ENCODE assay signal across 37 cellular contexts in genomic region chr9:78882501-78882900, GRCh38.
"Had no signal": no experiment of that assay in that cellular context is flagged by ENCODE, and none has a peak within 500 bp of the region (broad histone marks: within the 10 kb centered on the region; RNA-seq: fewer than 3 reads in every experiment).

No MANE protein-coding gene starts in this region.

- H3K4me3 Mint-ChIP-seq: activated B cell treated with CpG ODN at 0.5 μM for 24 hours; activated CD4-positive, alpha-beta memory T cell treated with anti-CD3 and anti-CD28 coated beads for 36 hours; activated CD4-positive, alpha-beta T cell treated with anti-CD3 and anti-CD28 coated beads, Interleukin-2, amount 10 ng/mL, durations not matched to agents 24 days and 14 days; activated CD8-positive, alpha-beta T cell treated with anti-CD3 and anti-CD28 coated beads for 36 hours; activated naive CD4-positive, alpha-beta T cell treated with anti-CD3 and anti-CD28 coated beads for 36 hours; activated naive CD8-positive, alpha-beta T cell treated with anti-CD3 and anti-CD28 coated beads for 36 hours; activated T-cell treated with anti-CD3 and anti-CD28 coated beads, Interleukin-2, amount 50 U/mL, for 4 hours; activated T-cell treated with anti-CD3 and anti-CD28 coated beads, Interleukin-2, amount 50 U/mL, for 72 hours; activated T-helper 1 cell treated with anti-CD3 and anti-CD28 coated beads, Interleukin-12 subunit alpha, Interleukin-12 subunit beta, Interleukin-2, Interleukin-4 antibody, amounts not matched to agents 30 ng/mL and 10 ng/mL and 1 ng/mL, durations not matched to agents 14 hours and 24 hours and 36 hours; activated T-helper 17 cell treated with anti-CD3 and anti-CD28 coated beads, Interleukin-2, amount 50 U/mL, for 72 hours; brain; central memory CD8-positive, alpha-beta T cell; T-helper 1 cell treated with Interleukin-12 subunit alpha and Interleukin-12 subunit beta and Interleukin-4 antibody, amounts not matched to agents 30 μg/mL and 1 μg/mL, for 36 hours; T-helper 2 cell treated with Interferon-gamma antibody and Interleukin-4, amounts not matched to agents 5 μg/mL and 100 μg/mL, for 36 hours had no signal

- H3K9me3 Mint-ChIP-seq: activated B cell treated with CpG ODN at 0.5 μM for 24 hours; activated CD4-positive, alpha-beta memory T cell treated with anti-CD3 and anti-CD28 coated beads for 36 hours; activated CD4-positive, alpha-beta T cell treated with anti-CD3 and anti-CD28 coated beads, Interleukin-2, amount 10 ng/mL, durations not matched to agents 24 days and 14 days; activated CD8-positive, alpha-beta T cell treated with anti-CD3 and anti-CD28 coated beads for 36 hours; activated naive CD4-positive, alpha-beta T cell treated with anti-CD3 and anti-CD28 coated beads for 36 hours; activated T-cell treated with anti-CD3 and anti-CD28 coated beads, Interleukin-2, amount 50 U/mL, for 4 hours; activated T-helper 1 cell treated with anti-CD3 and anti-CD28 coated beads, Interleukin-12 subunit alpha, Interleukin-12 subunit beta, Interleukin-2, Interleukin-4 antibody, amounts not matched to agents 30 ng/mL and 10 ng/mL and 1 ng/mL, durations not matched to agents 14 hours and 24 hours and 36 hours; T-helper 2 cell treated with Interferon-gamma antibody and Interleukin-4, amounts not matched to agents 5 μg/mL and 100 μg/mL, for 36 hours had no signal

- DNase-seq: activated B cell treated with CpG ODN at 0.5 μM for 24 hours; activated CD4-positive, alpha-beta memory T cell treated with anti-CD3 and anti-CD28 coated beads for 36 hours; activated CD4-positive, alpha-beta T cell treated with anti-CD3 and anti-CD28 coated beads for 4 hours; activated CD4-positive, alpha-beta T cell treated with anti-CD3 and anti-CD28 coated beads, Interleukin-2, amount 10 ng/mL, durations not matched to agents 24 days and 14 days; activated CD4-positive, alpha-beta T cell treated with anti-CD3 and anti-CD28 coated beads, Interleukin-2, amount 50 U/mL, for 1 hour; activated CD4-positive, alpha-beta T cell treated with anti-CD3 and anti-CD28 coated beads, Interleukin-2, amount 50 U/mL, for 4 hours; activated CD4-positive, CD25-positive, alpha-beta regulatory T cell treated with anti-CD3 and anti-CD28 coated beads, Interleukin-2, amount 50 U/mL, for 72 hours; activated CD8-positive, alpha-beta memory T cell treated with anti-CD3 and anti-CD28 coated beads, Interleukin-2, amount 50 U/mL, for 4 hours; activated CD8-positive, alpha-beta T cell treated with anti-CD3 and anti-CD28 coated beads for 36 hours; activated effector memory CD4-positive, alpha-beta T cell treated with anti-CD3 and anti-CD28 coated beads, Interleukin-2, amount 50 U/mL, for 16 hours; activated gamma-delta T cell treated with Interleukin-2 at 50 U/mL for 16 hours; activated naive CD4-positive, alpha-beta T cell; activated naive CD4-positive, alpha-beta T cell treated with anti-CD3 and anti-CD28 coated beads for 36 hours; activated naive CD4-positive, alpha-beta T cell treated with anti-CD3 and anti-CD28 coated beads, Interleukin-2, amount 50 U/mL, for 16 hours; activated naive CD8-positive, alpha-beta T cell treated with anti-CD3 and anti-CD28 coated beads for 36 hours; activated T-cell treated with anti-CD3 and anti-CD28 coated beads for 4 hours; activated T-cell treated with anti-CD3 and anti-CD28 coated beads, Interleukin-2, amount 50 U/mL, for 1 hour; activated T-cell treated with anti-CD3 and anti-CD28 coated beads, Interleukin-2, amount 50 U/mL, for 4 hours; activated T-cell treated with anti-CD3 and anti-CD28 coated beads, Interleukin-2, amount 50 U/mL, for 72 hours; adrenal gland; amygdala; anterior cingulate cortex; caudate nucleus; cerebellar nuclear complex; T-helper 1 cell; T-helper 2 cell; T-helper 9 cell had no signal

- H3K4me1 Mint-ChIP-seq: activated B cell treated with CpG ODN at 0.5 μM for 24 hours; activated CD4-positive, alpha-beta T cell treated with anti-CD3 and anti-CD28 coated beads, Interleukin-2, amount 10 ng/mL, durations not matched to agents 24 days and 14 days; activated naive CD8-positive, alpha-beta T cell treated with anti-CD3 and anti-CD28 coated beads for 36 hours; activated T-helper 17 cell treated with anti-CD3 and anti-CD28 coated beads, Interleukin-2, amount 50 U/mL, for 72 hours; brain; central memory CD8-positive, alpha-beta T cell had no signal

- H3K36me3 ChIP-seq: adrenal gland, ascending aorta, cardiac muscle cell had no signal

- H3K4me3 ChIP-seq: adrenal gland, ascending aorta, cardiac muscle cell had no signal

- H3K27me3 Mint-ChIP-seq: activated B cell treated with CpG ODN at 0.5 μM for 24 hours; activated CD4-positive, alpha-beta memory T cell treated with anti-CD3 and anti-CD28 coated beads for 36 hours; activated CD4-positive, alpha-beta T cell treated with anti-CD3 and anti-CD28 coated beads, Interleukin-2, amount 10 ng/mL, durations not matched to agents 24 days and 14 days; activated CD8-positive, alpha-beta T cell treated with anti-CD3 and anti-CD28 coated beads for 36 hours; activated naive CD8-positive, alpha-beta T cell treated with anti-CD3 and anti-CD28 coated beads for 36 hours; activated T-helper 17 cell treated with anti-CD3 and anti-CD28 coated beads, Interleukin-2, amount 50 U/mL, for 72 hours; brain; central memory CD8-positive, alpha-beta T cell had no signal

- H3K36me3 Mint-ChIP-seq: activated CD4-positive, alpha-beta memory T cell treated with anti-CD3 and anti-CD28 coated beads for 36 hours; activated naive CD4-positive, alpha-beta T cell treated with anti-CD3 and anti-CD28 coated beads, Interleukin-2, amount 50 U/mL, for 72 hours; activated naive CD8-positive, alpha-beta T cell treated with anti-CD3 and anti-CD28 coated beads for 36 hours; brain had no signal

- H3K9me3 ChIP-seq: adrenal gland, ascending aorta had no signal

- H3K27ac Mint-ChIP-seq: activated B cell treated with CpG ODN at 0.5 μM for 24 hours; activated CD4-positive, alpha-beta memory T cell treated with anti-CD3 and anti-CD28 coated beads for 36 hours; activated CD4-positive, alpha-beta T cell treated with anti-CD3 and anti-CD28 coated beads, Interleukin-2, amount 10 ng/mL, durations not matched to agents 24 days and 14 days; activated CD8-positive, alpha-beta T cell treated with anti-CD3 and anti-CD28 coated beads for 36 hours; activated naive CD4-positive, alpha-beta T cell treated with anti-CD3 and anti-CD28 coated beads for 36 hours; activated naive CD4-positive, alpha-beta T cell treated with anti-CD3 and anti-CD28 coated beads, Interleukin-2, amount 50 U/mL, for 72 hours; activated naive CD8-positive, alpha-beta T cell treated with anti-CD3 and anti-CD28 coated beads for 36 hours; activated T-cell treated with anti-CD3 and anti-CD28 coated beads, Interleukin-2, amount 50 U/mL, for 72 hours; activated T-helper 1 cell treated with anti-CD3 and anti-CD28 coated beads, Interleukin-12 subunit alpha, Interleukin-12 subunit beta, Interleukin-2, Interleukin-4 antibody, amounts not matched to agents 30 ng/mL and 10 ng/mL and 1 ng/mL, durations not matched to agents 14 hours and 24 hours and 36 hours; activated T-helper 17 cell treated with anti-CD3 and anti-CD28 coated beads, Interleukin-2, amount 50 U/mL, for 72 hours; brain; T-helper 1 cell treated with Interleukin-12 subunit alpha and Interleukin-12 subunit beta and Interleukin-4 antibody, amounts not matched to agents 30 μg/mL and 1 μg/mL, for 36 hours; T-helper 2 cell treated with Interferon-gamma antibody and Interleukin-4, amounts not matched to agents 5 μg/mL and 100 μg/mL, for 36 hours had no signal

- H3K27me3 ChIP-seq: adrenal gland, ascending aorta had no signal

- ATAC-seq: activated CD8-positive, alpha-beta T cell treated with anti-CD3 and anti-CD28 coated beads for 36 hours; activated naive CD4-positive, alpha-beta T cell treated with anti-CD3 and anti-CD28 coated beads, Interleukin-2, amount 50 U/mL, for 72 hours; activated T-cell treated with anti-CD3 and anti-CD28 coated beads, Interleukin-2, amount 50 U/mL, for 4 hours; activated T-cell treated with anti-CD3 and anti-CD28 coated beads, Interleukin-2, amount 50 U/mL, for 72 hours; activated T-helper 17 cell treated with anti-CD3 and anti-CD28 coated beads, Interleukin-2, amount 50 U/mL, for 72 hours had no signal

- H3K4me1 ChIP-seq: adrenal gland, ascending aorta had no signal

- H3K27ac ChIP-seq: adrenal gland, ascending aorta, cardiac muscle cell, VCaP had no signal
